15 cellular contexts compared by ENCODE assay signal in the genomic region with DNA sequence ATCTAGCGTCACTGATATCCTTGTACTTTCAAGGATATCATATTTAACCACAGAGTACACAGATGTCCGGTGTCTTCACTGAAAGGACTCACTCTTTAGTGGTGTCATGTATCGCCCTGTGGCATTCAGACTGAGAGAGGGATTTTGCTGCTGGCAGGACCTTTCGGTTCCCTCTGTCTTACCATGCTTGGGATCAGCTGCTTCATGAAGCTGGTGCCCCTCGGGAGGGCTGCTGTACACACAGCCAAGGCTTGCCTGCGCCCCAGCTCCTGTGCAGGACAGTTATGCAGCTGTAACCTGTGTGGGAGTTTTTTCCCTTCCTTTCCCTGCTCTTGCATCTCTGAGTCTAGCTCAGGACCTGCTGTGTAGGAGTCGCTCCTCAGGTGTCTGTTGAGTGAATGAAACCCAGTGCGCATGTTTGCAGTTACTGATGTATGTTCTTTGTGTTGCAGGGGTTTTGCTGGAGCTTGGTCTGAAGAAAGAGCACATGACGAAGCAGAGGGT.
DNase-seq lines count a peak whose midpoint lies in the region; ATAC-seq and TF ChIP-seq lines count a peak whose summit lies in the region.
"Had no signal": no experiment of that assay in that cellular context is flagged by ENCODE, and none has a peak within 500 bp of the region (broad histone marks: within the 10 kb centered on the region; RNA-seq: fewer than 3 reads in every experiment).

No MANE protein-coding gene starts in this region.

- no peaks in the 10 kb centered on the region for H3K36me3 ChIP-seq in BLaER1 treated with 17β-estradiol and CSF1 and Interleukin-3, amounts not matched to agents 10 nM and 100 nM
- H3K36me3 ChIP-seq in KMS-11 (ENCODE audit: insufficient read depth) (no peaks in the 10 kb centered on the region), vagina (peaks cover 0 to 29% of the 10 kb centered on the region in 2 donors)

- TF ChIP-seq CTCF in KMS-11 (conservative IDR thresholded peaks at IDR 0.05; ENCODE audit: low read depth, low read length) (no peak), vagina (IDR thresholded peaks at IDR 0.05) (no peak), dorsolateral prefrontal cortex (IDR thresholded peaks at IDR 0.05 in 54 of 56, conservative IDR thresholded peaks at IDR 0.05 in 2 of 56; ENCODE audit: low read depth in 1 of 56, partially characterized antibody in 56 of 56) (no peak)

- H2AFZ ChIP-seq in KMS-11 (ENCODE audit: low read depth): no peak overlapping the region
- H2AFZ ChIP-seq: parathyroid adenoma had no signal

- no peaks in the 10 kb centered on the region for H3K79me2 ChIP-seq in KMS-11 (ENCODE audit: insufficient read depth, low read depth)
- H3K79me2 ChIP-seq: parathyroid adenoma had no signal

- H3K4me1 ChIP-seq in BLaER1 treated with 17β-estradiol and CSF1 and Interleukin-3, amounts not matched to agents 10 nM and 100 nM: peaks cover 0 to 13% (median 11%) of the 10 kb centered on the region in 10 experiments; a peak in 14 of 20 replicates
- H3K4me1 ChIP-seq in KMS-11 (ENCODE audit: low read depth, poor library complexity, severe bottlenecking) (peaks cover 18% of the 10 kb centered on the region), vagina (no peaks in the 10 kb centered on the region)
- H3K4me1 ChIP-seq: left ventricle myocardium inferior had no signal

- ATAC-seq in HG02678 (IDR thresholded peaks at IDR 0.05; ENCODE audit: unreplicated experiment) (no peak), HG02623 (IDR thresholded peaks at IDR 0.05; ENCODE audit: unreplicated experiment) (no peak)

- peak; percentile 25 for DNase-seq in NCI-H510A treated with DMSO at 0.1 percent for 48 hours (lab: John Stamatoyannopoulos, UW)
- DNase-seq in iris pigment epithelial cell (ENCODE audit: low read depth): peak; percentile 16
- no peak for DNase-seq in vagina (ENCODE audit: extremely low spot score in 2 of 2)
- DNase-seq in dorsolateral prefrontal cortex: no peak
- DNase-seq: activated CD4-positive, alpha-beta memory T cell treated with anti-CD3 and anti-CD28 coated beads, Interleukin-2, amount 10 ng/mL, durations not matched to agents 7 days and 5 days; effector memory CD4-positive, alpha-beta T cell; left ventricle myocardium inferior; NCI-H2081 treated with DMSO at 0.1 percent for 48 hours had no signal

- 0 out of 22 replicates have a peak, but pooled peaks cover 0 to 4% (median 0%) of the 10 kb centered on the region in 11 experiments for H4K20me1 ChIP-seq in BLaER1 treated with 17β-estradiol and CSF1 and Interleukin-3, amounts not matched to agents 10 nM and 100 nM
- no peaks in the 10 kb centered on the region for H4K20me1 ChIP-seq in KMS-11 (ENCODE audit: insufficient read depth)

- H3K4me2 ChIP-seq in BLaER1 treated with 17β-estradiol and CSF1 and Interleukin-3, amounts not matched to agents 10 nM and 100 nM: peak overlapping the region in 10 of 11 experiments; percentile 2 to 50 (median 19); a peak in 14 of 22 replicates
- H3K4me2 ChIP-seq in KMS-11: peak overlapping the region; percentile 40; the same call in 1 of the 2 replicates

- no peak overlapping the region for H3K9ac ChIP-seq in BLaER1 treated with 17β-estradiol and CSF1 and Interleukin-3, amounts not matched to agents 10 nM and 100 nM
- H3K9ac ChIP-seq in KMS-11: no peak overlapping the region
- H3K9ac ChIP-seq: parathyroid adenoma had no signal

- TF ChIP-seq POLR2A in vagina (IDR thresholded peaks at IDR 0.05): no peak

- intact Hi-C loops in vagina (cut with DNase I): no loop called here
- intact Hi-C loops in dorsolateral prefrontal cortex (cut with DNase I): no loop called here

- H3K27ac ChIP-seq in BLaER1 treated with 17β-estradiol and CSF1 and Interleukin-3, amounts not matched to agents 10 nM and 100 nM: no peak overlapping the region
- H3K27ac ChIP-seq in KMS-11: no peak overlapping the region
- no peak overlapping the region for H3K27ac ChIP-seq in vagina
- no peak overlapping the region for H3K27ac ChIP-seq in dorsolateral prefrontal cortex
- H3K27ac ChIP-seq: cardiac muscle cell, left ventricle myocardium inferior, parathyroid adenoma, VCaP had no signal

- no peaks in the 10 kb centered on the region for H3K27me3 ChIP-seq in BLaER1 treated with 17β-estradiol and CSF1 and Interleukin-3, amounts not matched to agents 10 nM and 100 nM
- H3K27me3 ChIP-seq in KMS-11 (ENCODE audit: insufficient read depth, low read depth) (no peaks in the 10 kb centered on the region), vagina (no peaks in the 10 kb centered on the region), dorsolateral prefrontal cortex (no peaks in the 10 kb centered on the region)
- H3K27me3 ChIP-seq: cardiac muscle cell had no signal

- no peaks in the 10 kb centered on the region for H3K9me3 ChIP-seq in BLaER1 treated with 17β-estradiol and CSF1 and Interleukin-3, amounts not matched to agents 10 nM and 100 nM (replicated peaks in 1 of 11)
- H3K9me3 ChIP-seq in vagina: no peaks in the 10 kb centered on the region
- H3K9me3 ChIP-seq: left ventricle myocardium inferior had no signal

- H3K4me3 ChIP-seq in BLaER1 treated with 17β-estradiol and CSF1 and Interleukin-3, amounts not matched to agents 10 nM and 100 nM: no peak overlapping the region
- no peak overlapping the region for H3K4me3 ChIP-seq in KMS-11 (IDR thresholded peaks at IDR 0.05; ENCODE audit: insufficient read depth, low read depth, low read length)
- no peak overlapping the region for H3K4me3 ChIP-seq in vagina
- H3K4me3 ChIP-seq in dorsolateral prefrontal cortex: no peak overlapping the region
- H3K4me3 ChIP-seq: cardiac muscle cell, left ventricle myocardium inferior had no signal

Comparison
In these comparisons a context has a peak if more than half of its experiments do, and no peak if none do; other contexts are left out.
1. DNase-seq: peak in NCI-H510A treated with DMSO at 0.1 percent for 48 hours (single experiment) and iris pigment epithelial cell (single experiment); none in vagina (0 of 2) and dorsolateral prefrontal cortex (0 of 10).